ENCODE assay signal across 9 cellular contexts in the genomic region with DNA sequence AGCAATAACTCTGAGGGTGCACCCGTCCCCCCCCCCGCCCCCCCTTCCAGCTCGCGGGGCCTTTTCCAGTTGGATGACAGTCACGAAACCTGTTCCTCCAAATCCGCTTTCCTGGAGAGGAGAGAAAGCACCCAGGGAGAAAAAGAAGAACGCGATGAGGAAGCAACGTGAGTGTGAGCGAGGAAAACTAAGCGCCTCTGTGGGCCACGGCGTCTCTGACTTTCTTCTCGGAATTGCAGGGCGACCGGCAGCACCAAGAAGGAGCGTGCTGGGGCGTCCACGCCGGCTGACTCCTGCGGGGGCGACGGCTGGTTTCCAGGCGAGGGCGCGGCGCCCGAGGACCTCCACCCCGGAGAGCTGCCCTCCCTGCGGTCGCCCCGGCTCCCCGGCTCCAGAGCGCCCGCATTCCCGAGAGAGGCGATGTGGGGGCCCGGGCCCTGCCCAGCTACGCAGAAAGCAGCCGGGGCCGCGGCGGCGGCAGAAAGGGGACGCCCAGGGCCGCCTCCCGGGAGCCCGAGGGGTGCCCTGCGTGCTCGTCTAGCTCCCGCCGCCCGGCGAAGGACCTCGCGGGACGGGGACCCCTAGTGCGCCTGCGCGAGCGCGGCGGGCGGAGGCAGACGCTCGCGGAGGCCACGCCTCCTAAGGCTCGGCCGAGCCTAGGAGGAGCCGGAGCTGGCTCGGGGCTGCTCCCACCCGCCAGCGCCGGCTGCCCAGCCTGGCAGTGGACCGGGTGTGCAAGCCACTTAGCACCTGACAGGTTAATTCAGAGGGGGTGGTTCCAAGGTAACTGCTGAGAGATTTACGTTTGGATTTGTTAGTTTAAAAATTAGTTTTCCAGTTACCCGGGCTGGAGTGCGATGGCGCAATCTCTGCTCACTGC. TPM values are rescaled to one million over a fixed set of nuclear protein-coding genes. Genes with fewer than 3 reads are reported as not detected.
A peak's percentile ranks its signal among the peaks of the same experiment; 100 is the strongest.
DNase-seq lines count a peak whose midpoint lies in the region; ATAC-seq and TF ChIP-seq lines count a peak whose summit lies in the region.
"Had no signal": no experiment of that assay in that cellular context is flagged by ENCODE, and none has a peak within 500 bp of the region (broad histone marks: within the 10 kb centered on the region; RNA-seq: fewer than 3 reads in every experiment).

No MANE protein-coding gene starts in this region.

- H3K9me3 ChIP-seq in endocrine pancreas (ENCODE audit: control insufficient read depth, low read length): no peaks in the 10 kb centered on the region

- H3K27ac Mint-ChIP-seq in mesothelial cell of epicardium: no peak overlapping the region

- H3K4me1 ChIP-seq in endocrine pancreas (ENCODE audit: control insufficient read depth, insufficient read depth, low read length): no peaks in the 10 kb centered on the region

- no peaks in the 10 kb centered on the region for H3K36me3 Mint-ChIP-seq in mesothelial cell of epicardium

- peaks cover 16% of the 10 kb centered on the region for H3K27me3 ChIP-seq in endocrine pancreas (ENCODE audit: control insufficient read depth, insufficient read depth, low read length)

- H3K36me3 ChIP-seq in endocrine pancreas (ENCODE audit: control insufficient read depth, insufficient read depth, low read length): no peaks in the 10 kb centered on the region

- ATAC-seq in GM21381 (IDR thresholded peaks at IDR 0.05; ENCODE audit: unreplicated experiment): peak; percentile 92

- no peak overlapping the region for H3K4me3 ChIP-seq in endocrine pancreas (ENCODE audit: control insufficient read depth, insufficient read depth, low read length)

- TF ChIP-seq CTCF in mesothelial cell of epicardium (IDR thresholded peaks at IDR 0.05; ENCODE audit: unreplicated experiment): no peak

- peaks cover 93% of the 10 kb centered on the region for H3K27me3 Mint-ChIP-seq in mesothelial cell of epicardium (ENCODE audit: low read depth)

- no peaks in the 10 kb centered on the region for H3K9me3 Mint-ChIP-seq in mesothelial cell of epicardium

- peaks cover 19% of the 10 kb centered on the region for H3K4me1 Mint-ChIP-seq in mesothelial cell of epicardium

- peak overlapping the region; percentile 30 for H3K9ac ChIP-seq in endocrine pancreas (ENCODE audit: control insufficient read depth, insufficient read depth, low read length)

- peak overlapping the region; percentile 58 for H3K4me3 Mint-ChIP-seq in mesothelial cell of epicardium

- peak; percentile 90 for DNase-seq in COLO668 (lab: John Stamatoyannopoulos, UW; ENCODE audit: unreplicated experiment)
- DNase-seq in HUDEP-2 (lab: John Stamatoyannopoulos, UW; ENCODE audit: unreplicated experiment in 76 of 76): peak in 72 of 76 experiments; percentile 7 to 83 (median 67)
- DNase-seq in NOMO-1 treated with DMSO at 0.1 percent for 48 hours (lab: John Stamatoyannopoulos, UW; ENCODE audit: unreplicated experiment): peak; percentile 81
- peak; percentile 28 for DNase-seq in activated CD8-positive, alpha-beta memory T cell treated with anti-CD3 and anti-CD28 coated beads, Interleukin-2, amount 50 U/mL, for 1 hour (ENCODE audit: extremely low read depth)
- peak; percentile 77 to 87 for DNase-seq in mesothelial cell of epicardium (ENCODE audit: low spot score in 2 of 2, unreplicated experiment in 2 of 2)
- DNase-seq in stimulated activated CD8-positive, alpha-beta memory T cell treated with anti-CD3 and anti-CD28 coated beads, Interleukin-15, amount 100 ng/mL, for 24 hours (ENCODE audit: low read depth): peak; percentile 72

RNA-seq across cellular contexts. Expression of a gene that starts 15.3 kb away (rescaled TPM):
- total RNA-seq in mesothelial cell of epicardium: not detected in 3 replicates
- total RNA-seq: glomerular endothelial cell had no signal

RNA-seq across cellular contexts. Expression of a gene that starts 20.9 kb away (rescaled TPM):
- 32.9 to 36.0 TPM (median 33.2 TPM) in 3 replicates for total RNA-seq in mesothelial cell of epicardium

RNA-seq across cellular contexts. Expression of a gene that starts 43.8 kb away (rescaled TPM):
- total RNA-seq in mesothelial cell of epicardium: 527 to 559 TPM (median 548 TPM) in 3 replicates

Comparison
In these comparisons a context has a peak if more than half of its experiments do, and no peak if none do; other contexts are left out.
1. DNase-seq: peak in every context shown above with its lines; median percentile 90 in COLO668; 82 in mesothelial cell of epicardium; 81 in NOMO-1 treated with DMSO at 0.1 percent for 48 hours; 72 in stimulated activated CD8-positive, alpha-beta memory T cell treated with anti-CD3 and anti-CD28 coated beads, Interleukin-15, amount 100 ng/mL, for 24 hours; 67 in HUDEP-2; 28 in activated CD8-positive, alpha-beta memory T cell treated with anti-CD3 and anti-CD28 coated beads, Interleukin-2, amount 50 U/mL, for 1 hour.